ENCODE assay signal across 12 cellular contexts in the genomic region with DNA sequence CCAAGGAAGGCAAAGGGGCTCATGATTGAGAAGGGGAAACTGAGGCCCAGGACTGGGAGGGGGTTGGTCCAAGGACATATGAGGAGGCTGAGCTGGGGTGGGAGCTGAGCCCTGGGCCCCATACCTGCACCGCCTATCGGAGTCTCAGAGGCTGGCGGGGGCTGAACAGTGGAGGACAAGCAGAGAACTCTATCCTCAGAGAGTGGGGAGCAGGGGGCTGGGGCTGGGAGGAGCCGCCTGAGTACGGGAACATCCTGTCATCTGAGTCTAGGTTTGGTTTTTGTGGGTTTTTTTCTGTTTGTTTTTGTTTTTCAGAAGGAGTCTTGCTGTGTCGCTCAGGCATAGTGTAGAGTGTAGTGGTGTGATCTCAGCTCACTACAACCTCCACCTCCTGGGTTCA. TPM values are rescaled to one million over a fixed set of nuclear protein-coding genes. Genes with fewer than 3 reads are reported as not detected.
A peak's percentile ranks its signal among the peaks of the same experiment; 100 is the strongest.
DNase-seq lines count a peak whose midpoint lies in the region; ATAC-seq and TF ChIP-seq lines count a peak whose summit lies in the region.
"Had no signal": no experiment of that assay in that cellular context is flagged by ENCODE, and none has a peak within 500 bp of the region (broad histone marks: within the 10 kb centered on the region; RNA-seq: fewer than 3 reads in every experiment).

No MANE protein-coding gene starts in this region.

- no peaks in the 10 kb centered on the region for H3K27me3 ChIP-seq in heart right ventricle
- H3K27me3 ChIP-seq in upper lobe of left lung = no peaks in the 10 kb centered on the region
- no peaks in the 10 kb centered on the region for H3K27me3 ChIP-seq in A673 (replicated peaks; ENCODE audit: insufficient read depth, low read depth, low read length, poor library complexity)

- TF ChIP-seq POLR2A in upper lobe of left lung (IDR thresholded peaks at IDR 0.05) = peak in 1 of 4 donors; percentile 4

- ATAC-seq in heart right ventricle (no peak), upper lobe of left lung (ENCODE audit: low FRiP score in 2 of 2) (no peak), HG03095 (IDR thresholded peaks at IDR 0.05; ENCODE audit: unreplicated experiment) (no peak)
- ATAC-seq in naive thymus-derived CD8-positive, alpha-beta T cell = peak; percentile 80 to 88
- ATAC-seq: SK-N-SH treated with all-trans-retinoic acid at 6 μM for 48 hours had no signal

- H3K9me3 ChIP-seq in heart right ventricle (no peaks in the 10 kb centered on the region), upper lobe of left lung (no peaks in the 10 kb centered on the region), A673 (ENCODE audit: low read depth, low read length, poor library complexity, severe bottlenecking) (no peaks in the 10 kb centered on the region)

- no peak for TF ChIP-seq EP300 in upper lobe of left lung (IDR thresholded peaks at IDR 0.05)

- H3K36me3 Mint-ChIP-seq in activated naive CD8-positive, alpha-beta T cell treated with anti-CD3 and anti-CD28 coated beads for 36 hours = peaks cover 39% of the 10 kb centered on the region
- H3K36me3 Mint-ChIP-seq in naive thymus-derived CD8-positive, alpha-beta T cell = peaks cover 5 to 49% (median 28%) of the 10 kb centered on the region in 3 donors

- POLR2A ChIA-PET in naive thymus-derived CD8-positive, alpha-beta T cell (lab: Charles Lee) = interaction anchor here (1.1 to 14.4 kb wide), 10 partner anchors 10 to 267 kb away, joined by 4 to 267 read pairs (median 10); a partner anchor contains a TSS
- POLR2A ChIA-PET in A673 (lab: Charles Lee; ENCODE audit: low non-redundant PET) = no interaction called here

- 85 to 96% methylated on average over 6 of the region's 6 CpGs for WGBS in heart right ventricle, 2 donors
- WGBS in upper lobe of left lung, 2 donors = 82 to 89% methylated on average over 6 of the region's 6 CpGs

- H3K27me3 Mint-ChIP-seq in activated naive CD8-positive, alpha-beta T cell treated with anti-CD3 and anti-CD28 coated beads for 36 hours = no peaks in the 10 kb centered on the region
- H3K27me3 Mint-ChIP-seq in naive thymus-derived CD8-positive, alpha-beta T cell = no peaks in the 10 kb centered on the region

- intact Hi-C loops in heart right ventricle (cut with DNase I) (no loop called here), cardiac septum (cut with DNase I) (no loop called here), A673 (cut with micrococcal nuclease; ENCODE audit: unreplicated experiment) (no loop called here)

- no peaks in the 10 kb centered on the region for H3K9me3 Mint-ChIP-seq in activated naive CD8-positive, alpha-beta T cell treated with anti-CD3 and anti-CD28 coated beads for 36 hours
- H3K9me3 Mint-ChIP-seq in naive thymus-derived CD8-positive, alpha-beta T cell = no peaks in the 10 kb centered on the region
- H3K9me3 Mint-ChIP-seq: nephron had no signal

- peak overlapping the region; percentile 65 for H3K4me3 Mint-ChIP-seq in activated naive CD8-positive, alpha-beta T cell treated with anti-CD3 and anti-CD28 coated beads for 36 hours
- peak overlapping the region; percentile 61 to 95 (median 84) for H3K4me3 Mint-ChIP-seq in naive thymus-derived CD8-positive, alpha-beta T cell
- H3K4me3 Mint-ChIP-seq: nephron had no signal

- no TSS peak for BruUV-seq in A673 (replicated peaks; lab: Mats Ljungman, UMichigan)

- H3K36me3 ChIP-seq in heart right ventricle (peaks cover 3 to 66% (median 41%) of the 10 kb centered on the region in 9 donors), upper lobe of left lung (peaks cover 33 to 66% (median 54%) of the 10 kb centered on the region in 4 donors), A673 (ENCODE audit: insufficient read depth, low read length, poor library complexity, severe bottlenecking) (peaks cover 36% of the 10 kb centered on the region)

- peak overlapping the region; percentile 70 for H3K27ac Mint-ChIP-seq in activated naive CD8-positive, alpha-beta T cell treated with anti-CD3 and anti-CD28 coated beads for 36 hours
- H3K27ac Mint-ChIP-seq in naive thymus-derived CD8-positive, alpha-beta T cell = peak overlapping the region; percentile 95 to 100 (median 98)

- H3K4me1 Mint-ChIP-seq in activated naive CD8-positive, alpha-beta T cell treated with anti-CD3 and anti-CD28 coated beads for 36 hours = peaks cover 56% of the 10 kb centered on the region
- peaks cover 33 to 71% (median 66%) of the 10 kb centered on the region in 4 donors for H3K4me1 Mint-ChIP-seq in naive thymus-derived CD8-positive, alpha-beta T cell

- DNase-seq in heart right ventricle = no peak
- DNase-seq in cardiac septum (ENCODE audit: low spot score) = no peak
- no peak for DNase-seq in activated naive CD8-positive, alpha-beta T cell treated with anti-CD3 and anti-CD28 coated beads for 36 hours
- peak; percentile 50 to 86 (median 70) for DNase-seq in naive thymus-derived CD8-positive, alpha-beta T cell
- DNase-seq in upper lobe of left lung = no peak
- no peak for DNase-seq in A673 (ENCODE audit: low spot score)
- no peak for DNase-seq in NCI-H510A treated with DMSO at 0.1 percent for 48 hours (lab: John Stamatoyannopoulos, UW)
- DNase-seq: HCEC 1CT, NCI-H69 had no signal

- H3K27ac ChIP-seq in heart right ventricle = peak overlapping the region in 8 of 10 donors; percentile 11 to 78 (median 40)
- peak overlapping the region; percentile 57 to 96 (median 92) for H3K27ac ChIP-seq in upper lobe of left lung
- H3K27ac ChIP-seq in A673 (ENCODE audit: low read depth, low read length, poor library complexity, severe bottlenecking) = no peak overlapping the region

- H3K4me3 ChIP-seq in heart right ventricle (no peak overlapping the region), upper lobe of left lung (peak overlapping the region in 2 of 4 donors; percentile 58 to 66), A673 (ENCODE audit: low read depth, low read length, poor library complexity, severe bottlenecking) (no peak overlapping the region)

- no peak for TF ChIP-seq CTCF in heart right ventricle (IDR thresholded peaks at IDR 0.05)
- no peak for TF ChIP-seq CTCF in upper lobe of left lung (IDR thresholded peaks at IDR 0.05)
- TF ChIP-seq CTCF in A673 (conservative IDR thresholded peaks at IDR 0.05; ENCODE audit: low read depth, low read length) = no peak

- CTCF ChIA-PET in A673 (lab: Charles Lee) = interaction anchor here (0.7 kb wide), 1 partner anchor 50 kb away, joined by 5 read pairs; no protein-coding TSS in a partner anchor

- H3K4me1 ChIP-seq in heart right ventricle (peaks cover 15 to 55% (median 38%) of the 10 kb centered on the region in 9 donors), upper lobe of left lung (peaks cover 56 to 79% (median 62%) of the 10 kb centered on the region in 4 donors), A673 (ENCODE audit: insufficient read depth, low read length, poor library complexity, severe bottlenecking) (peaks cover 6% of the 10 kb centered on the region)

RNA-seq across cellular contexts. Expression of a gene that starts 6.2 kb away (rescaled TPM):
- total RNA-seq in heart right ventricle (10 to 100 TPM in 5 of 10 donors, 1 to 10 TPM in 5; 4.8 to 22.4 (median 10.0) TPM), cardiac septum (9.2 TPM), upper lobe of left lung (100 to 1,000 TPM in 2 of 6 donors, 10 to 100 TPM in 4; 53.6 to 253 (median 78.8) TPM), A673 (2021) (11.7 and 13.3 TPM in 2 replicates)
- 10 to 100 TPM; 19.3 to 45.5 TPM for polyA plus RNA-seq in heart right ventricle
- 10 to 100 TPM; 20.1 to 20.6 TPM for total RNA-seq in activated naive CD8-positive, alpha-beta T cell treated with anti-CD3 and anti-CD28 coated beads for 36 hours
- total RNA-seq in naive thymus-derived CD8-positive, alpha-beta T cell = 100 to 1,000 TPM; 164 to 177 TPM
- 10 to 100 TPM; 29.5 to 56.4 (median 36.1) TPM for polyA plus RNA-seq in naive thymus-derived CD8-positive, alpha-beta T cell

RNA-seq across cellular contexts. Expression of a gene that starts 47.3 kb away (rescaled TPM):
- total RNA-seq in heart right ventricle (under 1 TPM in 1 of 10 donors, not detected in 9; 0.72 TPM), cardiac septum (0.19 TPM), upper lobe of left lung (under 1 TPM in 2 of 6 donors, not detected in 4; 0.34 to 0.37 TPM), A673 (2021) (63.5 and 81.2 TPM in 2 replicates)
- not detected for polyA plus RNA-seq in heart right ventricle
- under 1 TPM in 1 of 2 experiments, not detected in 1; 0.34 TPM for total RNA-seq in activated naive CD8-positive, alpha-beta T cell treated with anti-CD3 and anti-CD28 coated beads for 36 hours
- not detected for total RNA-seq in naive thymus-derived CD8-positive, alpha-beta T cell
- not detected for polyA plus RNA-seq in naive thymus-derived CD8-positive, alpha-beta T cell

Comparison
In these comparisons a context has a peak if more than half of its experiments do, and no peak if none do; other contexts are left out.
1. ATAC-seq: peak in naive thymus-derived CD8-positive, alpha-beta T cell (2 of 2); none in heart right ventricle (0 of 8), upper lobe of left lung (0 of 2) and HG03095 (single experiment).
2. DNase-seq: peak in naive thymus-derived CD8-positive, alpha-beta T cell (10 of 10); none in heart right ventricle (0 of 2), cardiac septum (single experiment), activated naive CD8-positive, alpha-beta T cell treated with anti-CD3 and anti-CD28 coated beads for 36 hours (single experiment), upper lobe of left lung (0 of 2), A673 (single experiment) and NCI-H510A treated with DMSO at 0.1 percent for 48 hours (single experiment).
3. RNA of a gene that starts 47.3 kb away (total RNA-seq): 63.5 to 81.2 TPM in A673; 0.34 TPM in activated naive CD8-positive, alpha-beta T cell treated with anti-CD3 and anti-CD28 coated beads for 36 hours, 0.19 TPM in cardiac septum (single experiment), 0.34 to 0.37 TPM in upper lobe of left lung, 0.72 TPM in heart right ventricle and not detected in naive thymus-derived CD8-positive, alpha-beta T cell; every median in the first group is over 10 times any median in the second.